ENCODE assay signal across 31 cellular contexts in the genomic region with DNA sequence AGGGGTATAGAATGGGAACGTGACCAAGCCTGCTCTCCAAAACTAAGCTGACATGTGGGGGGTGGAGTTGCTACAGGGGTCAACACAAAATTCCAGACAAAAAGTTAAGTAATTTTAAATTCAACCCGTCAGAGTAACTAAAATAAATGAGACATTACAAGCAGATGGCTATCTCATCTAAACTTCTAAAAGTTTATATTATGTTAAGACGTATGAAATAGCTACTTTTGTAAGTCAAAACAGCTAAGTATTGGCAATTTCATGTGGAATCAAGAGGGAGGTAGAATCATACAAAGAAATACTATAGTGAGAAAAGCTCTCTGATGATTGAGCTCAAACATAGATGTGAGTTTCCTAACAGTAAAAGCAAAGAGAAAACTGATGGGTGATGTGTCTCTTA.
DNase-seq lines count a peak whose midpoint lies in the region; ATAC-seq and TF ChIP-seq lines count a peak whose summit lies in the region.
"Had no signal": no experiment of that assay in that cellular context is flagged by ENCODE, and none has a peak within 500 bp of the region (broad histone marks: within the 10 kb centered on the region; RNA-seq: fewer than 3 reads in every experiment).

No MANE protein-coding gene starts in this region.

- peaks cover 4% of the 10 kb centered on the region for H3K27me3 Mint-ChIP-seq in GM23338 (ENCODE audit: insufficient read depth, low read depth, poor library complexity)
- H3K27me3 Mint-ChIP-seq: B cell had no signal

- CTCF ChIA-PET in HEK293 (lab: Yijun Ruan, JAX): no interaction called here

- ATAC-seq in GM23338: no peak
- ATAC-seq: A549; CD8-positive, alpha-beta T cell had no signal

- H3K36me3 ChIP-seq in GM23338 (ENCODE audit: insufficient read depth) (no peaks in the 10 kb centered on the region), HEK293 (ENCODE audit: control insufficient read depth in 2 of 2, insufficient read depth in 1 of 2, low read length in 2 of 2) (no peaks in the 10 kb centered on the region), hepatocyte (replicated peaks; ENCODE audit: insufficient read depth, low read depth) (no peaks in the 10 kb centered on the region)
- H3K36me3 ChIP-seq: BE2C; BLaER1; BLaER1 treated with 17β-estradiol and CSF1 and Interleukin-3, amounts not matched to agents 10 nM and 100 nM had no signal

- H3K9me2 ChIP-seq in GM23338 (ENCODE audit: insufficient read depth): 0 out of 2 replicates have a peak, but pooled peaks cover 3% of the 10 kb centered on the region
- H3K9me2 ChIP-seq in hepatocyte (replicated peaks; ENCODE audit: insufficient read depth): no peaks in the 10 kb centered on the region

- peaks cover 15% of the 10 kb centered on the region for H3K4me1 Mint-ChIP-seq in GM23338
- H3K4me1 Mint-ChIP-seq: CD14-positive monocyte; CD4-positive, alpha-beta memory T cell; CD4-positive, CD25-positive, alpha-beta regulatory T cell; CD8-positive, alpha-beta memory T cell had no signal

- no peak overlapping the region for H3K4me3 Mint-ChIP-seq in GM23338
- H3K4me3 Mint-ChIP-seq: B cell; CD14-positive monocyte; CD4-positive, alpha-beta memory T cell; CD4-positive, alpha-beta T cell; CD4-positive, CD25-positive, alpha-beta regulatory T cell; CD8-positive, alpha-beta memory T cell; CD8-positive, alpha-beta T cell had no signal

- H3K4me2 ChIP-seq in GM23338: no peak overlapping the region
- no peak overlapping the region for H3K4me2 ChIP-seq in hepatocyte
- H3K4me2 ChIP-seq: A549; BLaER1; BLaER1 treated with 17β-estradiol and CSF1 and Interleukin-3, amounts not matched to agents 10 nM and 100 nM had no signal

- H4K20me1 ChIP-seq in GM23338 (replicated peaks; ENCODE audit: insufficient read depth): no peaks in the 10 kb centered on the region
- H4K20me1 ChIP-seq in hepatocyte (ENCODE audit: insufficient read depth, poor library complexity, severe bottlenecking): no peaks in the 10 kb centered on the region
- H4K20me1 ChIP-seq: BLaER1; BLaER1 treated with 17β-estradiol and CSF1 and Interleukin-3, amounts not matched to agents 10 nM and 100 nM had no signal

- H2AFZ ChIP-seq in GM23338 (0 out of 2 replicates have a peak overlapping the region, but pooled peaks have one; percentile 88), hepatocyte (no peak overlapping the region)

- H3K79me2 ChIP-seq in GM23338 (replicated peaks; ENCODE audit: insufficient read depth): no peaks in the 10 kb centered on the region
- no peaks in the 10 kb centered on the region for H3K79me2 ChIP-seq in hepatocyte

- no peaks in the 10 kb centered on the region for H3F3A ChIP-seq in GM23338 (replicated peaks; ENCODE audit: low read depth)

- DNase-seq in GM23338 (ENCODE audit: low spot score) (no peak), hepatocyte (ENCODE audit: low spot score) (no peak), NCI-H2196 (lab: John Stamatoyannopoulos, UW; ENCODE audit: unreplicated experiment) (no peak)
- DNase-seq: 8988T; ACHN; AML-193; BE2C; C1 segment of cervical spinal cord; Caco-2; Calu3; CD4-positive, alpha-beta memory T cell; CD4-positive, alpha-beta T cell; CD4-positive, CD25-positive, alpha-beta regulatory T cell; CD8-positive, alpha-beta memory T cell; CD8-positive, alpha-beta T cell; COR-L47; DMS 273 treated with DMSO at 0.1 percent for 48 hours; DMS153; DMS53; DMS79; DMS79 treated with DMSO at 0.1 percent for 48 hours; DND-41; EL had no signal

- no peaks in the 10 kb centered on the region for H3K36me3 Mint-ChIP-seq in GM23338 (ENCODE audit: low read depth)
- H3K36me3 Mint-ChIP-seq: CD14-positive monocyte; CD4-positive, alpha-beta memory T cell; CD4-positive, CD25-positive, alpha-beta regulatory T cell; CD8-positive, alpha-beta memory T cell; CD8-positive, alpha-beta T cell had no signal

- no peaks in the 10 kb centered on the region; the same call in 2 of the 3 replicates for H3K9me3 Mint-ChIP-seq in GM23338
- H3K9me3 Mint-ChIP-seq: CD4-positive, alpha-beta memory T cell; CD4-positive, alpha-beta T cell; CD4-positive, CD25-positive, alpha-beta regulatory T cell; CD8-positive, alpha-beta memory T cell; CD8-positive, alpha-beta T cell had no signal

- TF ChIP-seq CTCF in GM23338 (conservative IDR thresholded peaks at IDR 0.05; ENCODE audit: low read depth in 2 of 2) (no peak), HEK293 (tag by site-specific recombination; IDR thresholded peaks at IDR 0.05) (no peak), hepatocyte (IDR thresholded peaks at IDR 0.05; ENCODE audit: poor library complexity) (no peak)

- no peak overlapping the region for H3K27ac Mint-ChIP-seq in GM23338
- H3K27ac Mint-ChIP-seq: B cell; CD14-positive monocyte; CD4-positive, alpha-beta memory T cell; CD4-positive, alpha-beta T cell; CD8-positive, alpha-beta T cell had no signal

- POLR2A ChIA-PET in HEK293 (lab: Yijun Ruan, JAX): no interaction called here

- H3K27ac ChIP-seq in GM23338 (ENCODE audit: low read depth) (no peak overlapping the region), HEK293 (ENCODE audit: extremely low read depth, low read depth, low read length) (no peak overlapping the region), hepatocyte (no peak overlapping the region)
- H3K27ac ChIP-seq: 22Rv1; A549; BLaER1; BLaER1 treated with 17β-estradiol and CSF1 and Interleukin-3, amounts not matched to agents 10 nM and 100 nM; C4-2B had no signal

- H3K9me3 ChIP-seq in HEK293 (ENCODE audit: control insufficient read depth, insufficient read depth, low read depth, low read length) (no peaks in the 10 kb centered on the region), hepatocyte (ENCODE audit: low read depth) (no peaks in the 10 kb centered on the region)
- H3K9me3 ChIP-seq: BE2C, BLaER1, Caco-2 had no signal

- H3K27me3 ChIP-seq in GM23338 (ENCODE audit: insufficient read depth) (no peaks in the 10 kb centered on the region), hepatocyte (peaks cover 12% of the 10 kb centered on the region)
- H3K27me3 ChIP-seq: BE2C; BLaER1; BLaER1 treated with 17β-estradiol and CSF1 and Interleukin-3, amounts not matched to agents 10 nM and 100 nM had no signal

- H3K4me1 ChIP-seq in GM23338 (ENCODE audit: insufficient read depth) (peaks cover 9% of the 10 kb centered on the region), HEK293 (ENCODE audit: control insufficient read depth, insufficient read depth, low read length) (peaks cover 23% of the 10 kb centered on the region), hepatocyte (ENCODE audit: insufficient read depth) (no peaks in the 10 kb centered on the region)
- H3K4me1 ChIP-seq: A549, Caco-2 had no signal

- WGBS in hepatocyte (ENCODE audit: low lambda C conversion rate, missing lambda C conversion rate): 62% methylated on average over 3 of the region's 3 CpGs

- H3K4me3 ChIP-seq in GM23338: no peak overlapping the region
- no peak overlapping the region for H3K4me3 ChIP-seq in HEK293 (ENCODE audit: low read depth, low read length)
- H3K4me3 ChIP-seq in hepatocyte: no peak overlapping the region
- H3K4me3 ChIP-seq: A549; BLaER1; BLaER1 treated with 17β-estradiol and CSF1 and Interleukin-3, amounts not matched to agents 10 nM and 100 nM had no signal

TF ChIP-seq in GM23338, 12 proteins besides CTCF, POLR2A, EP300 and RAD21 (continues in another document):
- no peak for TF ChIP-seq EZH2 (IDR thresholded peaks at IDR 0.05; ENCODE audit: low read depth, unreplicated experiment)
- TF ChIP-seq ZNF331 (CRISPR knock-in tag; IDR thresholded peaks at IDR 0.05; ENCODE audit: low read depth): no peak
- TF ChIP-seq JUNB (IDR thresholded peaks at IDR 0.05; ENCODE audit: unreplicated experiment): no peak
- TF ChIP-seq NANOG (IDR thresholded peaks at IDR 0.05; ENCODE audit: borderline replicate concordance): no peak
- TF ChIP-seq EZH2phosphoT487 (IDR thresholded peaks at IDR 0.05; ENCODE audit: unreplicated experiment): no peak
- no peak for TF ChIP-seq POLR2AphosphoS5 (IDR thresholded peaks at IDR 0.05; ENCODE audit: low read depth)

TF ChIP-seq in HEK293, 187 proteins besides CTCF, POLR2A, EP300 and RAD21:
- TF ChIP-seq GLIS2 (tag by site-specific recombination; IDR thresholded peaks at IDR 0.05) (no peak), AEBP2 (tag by site-specific recombination; IDR thresholded peaks at IDR 0.05; ENCODE audit: borderline replicate concordance) (no peak), HOXA7 (CRISPR knock-in tag; IDR thresholded peaks at IDR 0.05; ENCODE audit: borderline replicate concordance) (no peak), ZNF639 (tag by site-specific recombination; IDR thresholded peaks at IDR 0.05) (no peak), SCRT1 (tag by site-specific recombination; IDR thresholded peaks at IDR 0.05; ENCODE audit: borderline replicate concordance) (0 out of 2 replicates have a peak, but pooled peaks have one; percentile 3), ZNF621 (tag by site-specific recombination; IDR thresholded peaks at IDR 0.05) (no peak), ZNF664 (tag by site-specific recombination; IDR thresholded peaks at IDR 0.05) (peak; percentile 92)
- TF ChIP-seq, protein P1, sequence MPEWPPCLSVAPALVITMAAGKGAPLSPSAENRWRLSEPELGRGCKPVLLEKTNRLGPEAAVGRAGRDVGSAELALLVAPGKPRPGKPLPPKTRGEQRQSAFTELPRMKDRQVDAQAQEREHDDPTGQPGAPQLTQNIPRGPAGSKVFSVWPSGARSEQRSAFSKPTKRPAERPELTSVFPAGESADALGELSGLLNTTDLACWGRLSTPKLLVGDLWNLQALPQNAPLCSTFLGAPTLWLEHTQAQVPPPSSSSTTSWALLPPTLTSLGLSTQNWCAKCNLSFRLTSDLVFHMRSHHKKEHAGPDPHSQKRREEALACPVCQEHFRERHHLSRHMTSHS (tag by site-specific recombination; IDR thresholded peaks at IDR 0.05): no peak
TF ChIP-seq in HEK293: peak in this region for 2.
